ENCODE assay signal across 8 cellular contexts in the genomic region with DNA sequence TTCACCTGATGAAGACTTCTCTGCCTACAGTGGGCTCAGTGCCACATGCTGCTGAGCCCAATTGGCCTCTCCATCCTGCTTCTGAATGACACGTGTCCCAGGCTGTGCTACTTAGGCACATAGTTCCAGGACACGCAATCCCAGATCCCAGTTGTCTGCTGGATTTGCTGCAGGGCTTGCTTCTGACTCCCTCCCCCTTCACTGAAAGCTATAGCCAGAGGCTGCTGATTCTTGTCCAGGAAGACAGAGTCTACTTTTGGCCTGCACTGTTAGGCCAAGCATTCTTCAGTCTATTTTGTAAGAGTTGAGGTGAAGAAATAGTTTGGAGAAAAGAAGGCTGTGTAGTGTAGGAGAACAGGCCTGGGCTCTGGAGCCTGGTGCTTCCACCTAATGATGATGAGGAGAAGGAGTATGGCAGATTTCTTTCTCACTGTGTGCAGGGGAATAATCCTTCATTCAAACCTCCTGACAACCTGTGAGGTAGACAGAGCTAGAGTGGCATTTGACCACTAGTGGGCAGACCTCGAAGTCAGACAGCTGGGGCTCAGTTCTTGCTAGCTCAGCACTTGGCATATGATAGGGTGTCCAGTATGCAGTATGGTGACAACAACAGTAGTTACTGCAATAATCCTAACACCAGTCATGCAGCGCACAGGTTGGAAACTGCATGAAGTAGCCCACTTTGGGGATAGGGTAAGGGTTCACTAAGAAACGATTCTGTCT. TPM values are rescaled to one million over a fixed set of nuclear protein-coding genes. Genes with fewer than 3 reads are reported as not detected.
DNase-seq lines count a peak whose midpoint lies in the region; ATAC-seq and TF ChIP-seq lines count a peak whose summit lies in the region.

No MANE protein-coding gene starts in this region.

- H3K4me3 ChIP-seq in epithelial cell of proximal tubule (ENCODE audit: low read depth, low read length) (no peak overlapping the region), osteoblast (ENCODE audit: insufficient read depth, low read length) (no peak overlapping the region)

- peak; percentile 21 for DNase-seq in stimulated activated CD4-positive, alpha-beta T cell treated with anti-CD3 and anti-CD28 coated beads, Interleukin-15, amount 100 ng/mL, for 24 hours
- no peak for DNase-seq in stimulated activated CD4-positive, alpha-beta T cell treated with anti-CD3 and anti-CD28 coated beads, Interleukin-4, amount 100 ng/mL, for 4 hours
- DNase-seq in NCI-H69 (lab: John Stamatoyannopoulos, UW), result peak; percentile 69
- no peak for DNase-seq in epithelial cell of proximal tubule (ENCODE audit: low read depth)
- DNase-seq in osteoblast (ENCODE audit: insufficient read length, low spot score, missing footprints), result no peak
- no peak for DNase-seq in occipital lobe (lab: John Stamatoyannopoulos, UW)

- no peak overlapping the region for H3K27ac ChIP-seq in osteoblast (ENCODE audit: low read depth, low read length)

- H2AFZ ChIP-seq in osteoblast (ENCODE audit: low read length), result peak overlapping the region; percentile 34

- H3K36me3 ChIP-seq in osteoblast (ENCODE audit: insufficient read depth, low read length), result no peaks in the 10 kb centered on the region

- no peak overlapping the region for H3K4me2 ChIP-seq in osteoblast (ENCODE audit: insufficient read depth, low read length)

- no peaks in the 10 kb centered on the region for H4K20me1 ChIP-seq in osteoblast (ENCODE audit: insufficient read depth, low read length)

- H3K79me2 ChIP-seq in osteoblast (ENCODE audit: insufficient read depth, low read length), result no peaks in the 10 kb centered on the region

- TF ChIP-seq CTCF in epithelial cell of proximal tubule (conservative IDR thresholded peaks at IDR 0.05; ENCODE audit: low read depth, low read length) (peak; percentile 82), osteoblast (IDR thresholded peaks at IDR 0.05; ENCODE audit: extremely low read depth, low read depth, low read length) (peak; percentile 65)

- peaks cover 31% of the 10 kb centered on the region for H3K4me1 ChIP-seq in osteoblast (ENCODE audit: insufficient read depth, low read length)

- ATAC-seq in GM21717 (IDR thresholded peaks at IDR 0.05; ENCODE audit: unreplicated experiment), result no peak
- ATAC-seq in HG03045 (IDR thresholded peaks at IDR 0.05; ENCODE audit: unreplicated experiment), result no peak

- H3K9me3 ChIP-seq in osteoblast (ENCODE audit: low read depth, low read length), result no peaks in the 10 kb centered on the region

- no peaks in the 10 kb centered on the region for H3K27me3 ChIP-seq in osteoblast (ENCODE audit: insufficient read depth, low read length)

RNA-seq across cellular contexts. Expression of gene ASPN, which starts 19.5 kb away (rescaled TPM):
- total RNA-seq in epithelial cell of proximal tubule (not detected in 2 replicates), osteoblast (1.1 and 1.2 TPM in 2 replicates), occipital lobe (7.8 TPM)

RNA-seq across cellular contexts. Expression of gene ECM2, which starts 34.0 kb away (rescaled TPM):
- not detected in 2 replicates for total RNA-seq in epithelial cell of proximal tubule
- total RNA-seq in osteoblast, result 55.4 and 62.2 TPM in 2 replicates
- total RNA-seq in occipital lobe, result 5.6 TPM

Comparison
In these comparisons a context has a peak if more than half of its experiments do, and no peak if none do; other contexts are left out.
1. DNase-seq: peak in stimulated activated CD4-positive, alpha-beta T cell treated with anti-CD3 and anti-CD28 coated beads, Interleukin-15, amount 100 ng/mL, for 24 hours (single experiment) and NCI-H69 (single experiment); none in stimulated activated CD4-positive, alpha-beta T cell treated with anti-CD3 and anti-CD28 coated beads, Interleukin-4, amount 100 ng/mL, for 4 hours (0 of 2), epithelial cell of proximal tubule (single experiment), osteoblast (single experiment) and occipital lobe (single experiment).